Comparison of ENCODE assay signal across 18 cellular contexts in the genomic region with DNA sequence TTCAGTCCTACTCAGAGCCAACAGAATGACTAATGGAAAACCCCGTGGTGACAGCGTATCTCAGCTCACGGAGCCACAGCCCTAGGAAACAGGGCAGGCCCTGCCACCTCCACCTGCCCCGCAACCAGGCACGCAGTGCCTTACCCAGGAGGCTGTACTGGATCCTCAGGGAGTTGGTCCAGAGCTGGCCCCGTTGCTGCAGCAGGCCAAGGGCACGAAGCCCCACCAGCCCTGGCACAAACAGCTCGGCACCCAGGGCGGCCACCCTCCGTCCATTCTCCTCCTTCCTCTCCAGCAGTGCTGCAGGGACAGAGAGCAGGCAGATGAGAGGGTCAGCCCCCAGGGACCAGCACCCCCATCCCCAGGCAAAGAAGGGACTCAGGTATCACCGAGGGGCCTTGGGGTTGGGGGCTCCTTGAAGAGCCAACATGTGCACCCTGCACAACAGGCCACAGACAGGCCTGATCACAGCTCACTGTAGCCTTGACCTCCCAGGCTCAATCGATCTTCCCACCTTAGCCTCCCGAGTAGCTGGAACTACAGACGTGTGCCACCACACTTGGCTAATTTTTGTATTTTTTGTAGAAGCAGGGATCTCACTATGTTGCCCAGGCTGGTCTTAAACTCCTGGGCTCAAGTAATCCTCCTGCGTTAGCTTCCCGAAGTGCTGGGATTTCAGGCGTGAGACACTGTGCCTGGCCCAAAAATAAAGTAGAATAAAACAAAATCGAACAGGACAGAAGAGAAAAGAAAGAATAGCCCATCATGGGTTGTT.
DNase-seq lines count a peak whose midpoint lies in the region; ATAC-seq and TF ChIP-seq lines count a peak whose summit lies in the region.
"Had no signal": no experiment of that assay in that cellular context is flagged by ENCODE, and none has a peak within 500 bp of the region (broad histone marks: within the 10 kb centered on the region; RNA-seq: fewer than 3 reads in every experiment).

No MANE protein-coding gene starts in this region.

- no peak for TF ChIP-seq POLR2A in breast epithelium (IDR thresholded peaks at IDR 0.05)

- no peak for TF ChIP-seq CTCF in neural crest cell (conservative IDR thresholded peaks at IDR 0.05)
- no peak for TF ChIP-seq CTCF in breast epithelium (IDR thresholded peaks at IDR 0.05)

- H3K4me3 Mint-ChIP-seq in activated naive CD8-positive, alpha-beta T cell treated with anti-CD3 and anti-CD28 coated beads, Interleukin-2, amount 50 U/mL, for 24 hours: no peak overlapping the region
- H3K4me3 Mint-ChIP-seq in activated naive CD8-positive, alpha-beta T cell treated with anti-CD3 and anti-CD28 coated beads for 36 hours: no peak overlapping the region
- no peak overlapping the region for H3K4me3 Mint-ChIP-seq in activated T-helper 17 cell treated with anti-CD3 and anti-CD28 coated beads, Interleukin-2, amount 50 U/mL, for 72 hours
- no peak overlapping the region for H3K4me3 Mint-ChIP-seq in neural crest cell
- no peak overlapping the region for H3K4me3 Mint-ChIP-seq in stimulated activated naive B cell treated with anti-CD40 and anti-IgM and Interleukin-4, amounts not matched to agents 10 μg/mL and 1 μg/mL and 100 μg/mL, for 72 hours
- H3K4me3 Mint-ChIP-seq: CD14-positive monocyte; CD4-positive, alpha-beta memory T cell had no signal

- H3K36me3 Mint-ChIP-seq in activated naive CD8-positive, alpha-beta T cell treated with anti-CD3 and anti-CD28 coated beads, Interleukin-2, amount 50 U/mL, for 24 hours (ENCODE audit: low read depth): no peaks in the 10 kb centered on the region
- H3K36me3 Mint-ChIP-seq in activated naive CD8-positive, alpha-beta T cell treated with anti-CD3 and anti-CD28 coated beads for 36 hours: no peaks in the 10 kb centered on the region
- no peaks in the 10 kb centered on the region for H3K36me3 Mint-ChIP-seq in activated T-helper 17 cell treated with anti-CD3 and anti-CD28 coated beads, Interleukin-2, amount 50 U/mL, for 72 hours (ENCODE audit: low read depth)
- no peaks in the 10 kb centered on the region for H3K36me3 Mint-ChIP-seq in neural crest cell (ENCODE audit: low read depth)
- peaks cover 0 to 4% of the 10 kb centered on the region in 2 donors for H3K36me3 Mint-ChIP-seq in stimulated activated naive B cell treated with anti-CD40 and anti-IgM and Interleukin-4, amounts not matched to agents 10 μg/mL and 1 μg/mL and 100 μg/mL, for 72 hours
- H3K36me3 Mint-ChIP-seq: CD14-positive monocyte; CD4-positive, alpha-beta memory T cell had no signal

- DNase-seq in activated naive CD8-positive, alpha-beta T cell treated with anti-CD3 and anti-CD28 coated beads, Interleukin-2, amount 50 U/mL, for 24 hours: no peak
- DNase-seq in activated naive CD8-positive, alpha-beta T cell treated with anti-CD3 and anti-CD28 coated beads for 36 hours: no peak
- DNase-seq in neural crest cell (ENCODE audit: low read depth, low spot score): no peak
- DNase-seq in stimulated activated naive B cell treated with anti-CD40 and anti-IgM and Interleukin-4, amounts not matched to agents 10 μg/mL and 1 μg/mL and 100 μg/mL, for 72 hours: no peak
- DNase-seq in ureter (ENCODE audit: low spot score): no peak
- DNase-seq in breast epithelium (ENCODE audit: low spot score in 2 of 2): no peak
- DNase-seq: 8988T; CD4-positive, alpha-beta memory T cell; DMS153; DMS79; GDM1; IMR-90 had no signal

- intact Hi-C loops in breast epithelium (cut with DNase I; ENCODE audit: low total_unique reads): no loop called here

- no peaks in the 10 kb centered on the region for H3K4me1 ChIP-seq in breast epithelium
- H3K4me1 ChIP-seq: BLaER1, HAP-1 had no signal

- no peaks in the 10 kb centered on the region for H3K36me3 ChIP-seq in breast epithelium
- H3K36me3 ChIP-seq: BLaER1, HAP-1 had no signal

- no peaks in the 10 kb centered on the region for H3K27me3 ChIP-seq in breast epithelium
- H3K27me3 ChIP-seq: BLaER1 had no signal

- H3K27me3 Mint-ChIP-seq in activated naive CD8-positive, alpha-beta T cell treated with anti-CD3 and anti-CD28 coated beads, Interleukin-2, amount 50 U/mL, for 24 hours: no peaks in the 10 kb centered on the region
- H3K27me3 Mint-ChIP-seq in activated naive CD8-positive, alpha-beta T cell treated with anti-CD3 and anti-CD28 coated beads for 36 hours: no peaks in the 10 kb centered on the region
- H3K27me3 Mint-ChIP-seq in activated T-helper 17 cell treated with anti-CD3 and anti-CD28 coated beads, Interleukin-2, amount 50 U/mL, for 72 hours: no peaks in the 10 kb centered on the region
- H3K27me3 Mint-ChIP-seq in neural crest cell (ENCODE audit: low read depth): no peaks in the 10 kb centered on the region
- no peaks in the 10 kb centered on the region for H3K27me3 Mint-ChIP-seq in stimulated activated naive B cell treated with anti-CD40 and anti-IgM and Interleukin-4, amounts not matched to agents 10 μg/mL and 1 μg/mL and 100 μg/mL, for 72 hours
- H3K27me3 Mint-ChIP-seq: CD4-positive, alpha-beta memory T cell had no signal

- H3K27ac Mint-ChIP-seq in activated naive CD8-positive, alpha-beta T cell treated with anti-CD3 and anti-CD28 coated beads, Interleukin-2, amount 50 U/mL, for 24 hours: no peak overlapping the region
- H3K27ac Mint-ChIP-seq in activated naive CD8-positive, alpha-beta T cell treated with anti-CD3 and anti-CD28 coated beads for 36 hours: no peak overlapping the region
- no peak overlapping the region for H3K27ac Mint-ChIP-seq in activated T-helper 17 cell treated with anti-CD3 and anti-CD28 coated beads, Interleukin-2, amount 50 U/mL, for 72 hours
- peak overlapping the region; percentile 17 for H3K27ac Mint-ChIP-seq in neural crest cell (ENCODE audit: unreplicated experiment)
- H3K27ac Mint-ChIP-seq in stimulated activated naive B cell treated with anti-CD40 and anti-IgM and Interleukin-4, amounts not matched to agents 10 μg/mL and 1 μg/mL and 100 μg/mL, for 72 hours: peak overlapping the region; percentile 16
- H3K27ac Mint-ChIP-seq: CD4-positive, alpha-beta memory T cell had no signal

- no peaks in the 10 kb centered on the region for H3K9me3 ChIP-seq in breast epithelium
- H3K9me3 ChIP-seq: BLaER1, HAP-1 had no signal

- H3K9me3 Mint-ChIP-seq in activated naive CD8-positive, alpha-beta T cell treated with anti-CD3 and anti-CD28 coated beads, Interleukin-2, amount 50 U/mL, for 24 hours: no peaks in the 10 kb centered on the region
- H3K9me3 Mint-ChIP-seq in activated naive CD8-positive, alpha-beta T cell treated with anti-CD3 and anti-CD28 coated beads for 36 hours: no peaks in the 10 kb centered on the region
- H3K9me3 Mint-ChIP-seq in activated T-helper 17 cell treated with anti-CD3 and anti-CD28 coated beads, Interleukin-2, amount 50 U/mL, for 72 hours: no peaks in the 10 kb centered on the region
- H3K9me3 Mint-ChIP-seq in neural crest cell: no peaks in the 10 kb centered on the region
- no peaks in the 10 kb centered on the region for H3K9me3 Mint-ChIP-seq in stimulated activated naive B cell treated with anti-CD40 and anti-IgM and Interleukin-4, amounts not matched to agents 10 μg/mL and 1 μg/mL and 100 μg/mL, for 72 hours
- H3K9me3 Mint-ChIP-seq: CD4-positive, alpha-beta memory T cell had no signal

- H3K27ac ChIP-seq in breast epithelium: no peak overlapping the region
- H3K27ac ChIP-seq: BLaER1, HL-60 had no signal

- peak; percentile 24 for ATAC-seq in activated naive CD8-positive, alpha-beta T cell treated with anti-CD3 and anti-CD28 coated beads, Interleukin-2, amount 50 U/mL, for 24 hours
- peak; percentile 34 for ATAC-seq in activated T-helper 17 cell treated with anti-CD3 and anti-CD28 coated beads, Interleukin-2, amount 50 U/mL, for 72 hours (replicated peaks)
- no peak for ATAC-seq in stimulated activated naive B cell treated with anti-CD40 and anti-IgM and Interleukin-4, amounts not matched to agents 10 μg/mL and 1 μg/mL and 100 μg/mL, for 72 hours (replicated peaks)
- no peak for ATAC-seq in GM18502 (IDR thresholded peaks at IDR 0.05; ENCODE audit: poor library complexity, unreplicated experiment)

- H3K4me1 Mint-ChIP-seq in activated naive CD8-positive, alpha-beta T cell treated with anti-CD3 and anti-CD28 coated beads, Interleukin-2, amount 50 U/mL, for 24 hours: no peaks in the 10 kb centered on the region
- H3K4me1 Mint-ChIP-seq in activated naive CD8-positive, alpha-beta T cell treated with anti-CD3 and anti-CD28 coated beads for 36 hours: no peaks in the 10 kb centered on the region
- peaks cover 4% of the 10 kb centered on the region for H3K4me1 Mint-ChIP-seq in activated T-helper 17 cell treated with anti-CD3 and anti-CD28 coated beads, Interleukin-2, amount 50 U/mL, for 72 hours
- no peaks in the 10 kb centered on the region for H3K4me1 Mint-ChIP-seq in neural crest cell
- H3K4me1 Mint-ChIP-seq in stimulated activated naive B cell treated with anti-CD40 and anti-IgM and Interleukin-4, amounts not matched to agents 10 μg/mL and 1 μg/mL and 100 μg/mL, for 72 hours: no peaks in the 10 kb centered on the region

- H3K4me3 ChIP-seq in breast epithelium: no peak overlapping the region
- H3K4me3 ChIP-seq: BLaER1, HAP-1 had no signal

Comparison
In these comparisons a context has a peak if more than half of its experiments do, and no peak if none do; other contexts are left out.
1. ATAC-seq: peak in activated naive CD8-positive, alpha-beta T cell treated with anti-CD3 and anti-CD28 coated beads, Interleukin-2, amount 50 U/mL, for 24 hours (single experiment) and activated T-helper 17 cell treated with anti-CD3 and anti-CD28 coated beads, Interleukin-2, amount 50 U/mL, for 72 hours (single experiment); none in stimulated activated naive B cell treated with anti-CD40 and anti-IgM and Interleukin-4, amounts not matched to agents 10 μg/mL and 1 μg/mL and 100 μg/mL, for 72 hours (0 of 2) and GM18502 (single experiment).
2. H3K27ac Mint-ChIP-seq: peak in neural crest cell (single experiment) and stimulated activated naive B cell treated with anti-CD40 and anti-IgM and Interleukin-4, amounts not matched to agents 10 μg/mL and 1 μg/mL and 100 μg/mL, for 72 hours (single experiment); none in activated naive CD8-positive, alpha-beta T cell treated with anti-CD3 and anti-CD28 coated beads, Interleukin-2, amount 50 U/mL, for 24 hours (single experiment), activated naive CD8-positive, alpha-beta T cell treated with anti-CD3 and anti-CD28 coated beads for 36 hours (single experiment) and activated T-helper 17 cell treated with anti-CD3 and anti-CD28 coated beads, Interleukin-2, amount 50 U/mL, for 72 hours (single experiment).